16 cellular contexts compared by ENCODE assay signal in genomic region chr9:132794730-132795380, GRCh38.
DNase-seq lines count a peak whose midpoint lies in the region; ATAC-seq and TF ChIP-seq lines count a peak whose summit lies in the region.
"Had no signal": no experiment of that assay in that cellular context is flagged by ENCODE, and none has a peak within 500 bp of the region (broad histone marks: within the 10 kb centered on the region; RNA-seq: fewer than 3 reads in every experiment).

No MANE protein-coding gene starts in this region.

- H3K27me3 ChIP-seq in right cardiac atrium (ENCODE audit: control insufficient read depth, insufficient read depth): no peaks in the 10 kb centered on the region

- H3K9me3 ChIP-seq in right cardiac atrium (ENCODE audit: control insufficient read depth, low read length): no peaks in the 10 kb centered on the region

- intact Hi-C loops in left colon (cut with DNase I, micrococcal nuclease): loop anchor here in 1 of 2 donors (10.0 kb wide), 1 partner anchor 280 kb away; no protein-coding TSS in a partner anchor
- intact Hi-C loops in right cardiac atrium (cut with DNase I): loop anchor here in 2 of 4 donors (5.0 to 10.0 kb wide), 4 partner anchors 100 to 383 kb away; partner anchors contain the start of genes CFAP77 (in 1 of the 2) and GTF3C4 (in 1 of the 2)

- peak; percentile 13 for DNase-seq in DMS153 treated with DMSO at 0.1 percent for 48 hours (lab: John Stamatoyannopoulos, UW; ENCODE audit: unreplicated experiment)
- DNase-seq in HT-29 (ENCODE audit: low spot score): peak; percentile 42
- DNase-seq in SW480 (ENCODE audit: low spot score): peak; percentile 33
- DNase-seq in left colon: peak; percentile 62 to 68
- DNase-seq in GM13977 (ENCODE audit: low spot score): no peak
- no peak for DNase-seq in stimulated activated effector memory CD8-positive, alpha-beta T cell treated with anti-CD3 and anti-CD28 coated beads, Interleukin-12 subunit alpha, Interleukin-12 subunit beta, amount 100 ng/mL, for 72 hours (ENCODE audit: low spot score in 2 of 2)
- no peak for DNase-seq in right cardiac atrium
- DNase-seq in KG1 (lab: John Stamatoyannopoulos, UW): no peak
- DNase-seq: activated CD4-positive, alpha-beta T cell treated with anti-CD3 and anti-CD28 coated beads, Interleukin-2, amount 50 U/mL, for 1 hour; activated naive CD4-positive, alpha-beta T cell treated with anti-CD3 and anti-CD28 coated beads for 36 hours; GOT3; kidney glomerular epithelial cell; MM.1S; NCI-H226; stimulated activated CD4-positive, alpha-beta T cell treated with anti-CD3 and anti-CD28 coated beads, Interleukin-2, amount 100 ng/mL, for 24 hours had no signal

- no peak overlapping the region for H3K4me3 ChIP-seq in right cardiac atrium (ENCODE audit: low read length)

- H3K4me1 ChIP-seq in right cardiac atrium (ENCODE audit: control insufficient read depth, insufficient read depth, low read length): peaks cover 9% of the 10 kb centered on the region

- H3K27ac Mint-ChIP-seq in stimulated activated effector memory CD8-positive, alpha-beta T cell treated with anti-CD3 and anti-CD28 coated beads, Interleukin-12 subunit alpha, Interleukin-12 subunit beta, amount 100 ng/mL, for 72 hours: no peak overlapping the region
- H3K27ac Mint-ChIP-seq: activated naive CD4-positive, alpha-beta T cell treated with anti-CD3 and anti-CD28 coated beads for 36 hours; brain had no signal

- in situ Hi-C loops in GM13977 (cut with MboI; ENCODE audit: low pct_unique_long_range_greater_than_20kb, low sequenced_read_pairs, unreplicated experiment): loop anchor here (25.0 kb wide), 1 partner anchor 283 kb away; no protein-coding TSS in a partner anchor

- H3K36me3 Mint-ChIP-seq in stimulated activated effector memory CD8-positive, alpha-beta T cell treated with anti-CD3 and anti-CD28 coated beads, Interleukin-12 subunit alpha, Interleukin-12 subunit beta, amount 100 ng/mL, for 72 hours: no peaks in the 10 kb centered on the region
- H3K36me3 Mint-ChIP-seq: brain had no signal

- WGBS in right cardiac atrium: 36% methylated on average over 13 of the region's 13 CpGs

- no peaks in the 10 kb centered on the region for H3K4me1 Mint-ChIP-seq in stimulated activated effector memory CD8-positive, alpha-beta T cell treated with anti-CD3 and anti-CD28 coated beads, Interleukin-12 subunit alpha, Interleukin-12 subunit beta, amount 100 ng/mL, for 72 hours

- no peaks in the 10 kb centered on the region for H3K9me3 Mint-ChIP-seq in stimulated activated effector memory CD8-positive, alpha-beta T cell treated with anti-CD3 and anti-CD28 coated beads, Interleukin-12 subunit alpha, Interleukin-12 subunit beta, amount 100 ng/mL, for 72 hours

- ATAC-seq in left colon (peak; percentile 63), right cardiac atrium (no peak)
- no peak for ATAC-seq in stimulated activated effector memory CD8-positive, alpha-beta T cell treated with anti-CD3 and anti-CD28 coated beads, Interleukin-12 subunit alpha, Interleukin-12 subunit beta, amount 100 ng/mL, for 72 hours

- H3K4me3 Mint-ChIP-seq in stimulated activated effector memory CD8-positive, alpha-beta T cell treated with anti-CD3 and anti-CD28 coated beads, Interleukin-12 subunit alpha, Interleukin-12 subunit beta, amount 100 ng/mL, for 72 hours: no peak overlapping the region
- H3K4me3 Mint-ChIP-seq: activated naive CD4-positive, alpha-beta T cell treated with anti-CD3 and anti-CD28 coated beads for 36 hours; brain had no signal

- no peak overlapping the region for H3K27ac ChIP-seq in right cardiac atrium (ENCODE audit: low read length)

- no peak for TF ChIP-seq CTCF in GM13977 (IDR thresholded peaks at IDR 0.05; ENCODE audit: extremely low read depth, insufficient read depth, missing control alignments)

Comparison
In these comparisons a context has a peak if more than half of its experiments do, and no peak if none do; other contexts are left out.
1. DNase-seq: peak in DMS153 treated with DMSO at 0.1 percent for 48 hours (single experiment), HT-29 (single experiment), SW480 (single experiment) and left colon (2 of 2); none in GM13977 (single experiment), stimulated activated effector memory CD8-positive, alpha-beta T cell treated with anti-CD3 and anti-CD28 coated beads, Interleukin-12 subunit alpha, Interleukin-12 subunit beta, amount 100 ng/mL, for 72 hours (0 of 2), right cardiac atrium (0 of 3) and KG1 (single experiment).